1 cellular context compared by ENCODE assay signal in the genomic region with DNA sequence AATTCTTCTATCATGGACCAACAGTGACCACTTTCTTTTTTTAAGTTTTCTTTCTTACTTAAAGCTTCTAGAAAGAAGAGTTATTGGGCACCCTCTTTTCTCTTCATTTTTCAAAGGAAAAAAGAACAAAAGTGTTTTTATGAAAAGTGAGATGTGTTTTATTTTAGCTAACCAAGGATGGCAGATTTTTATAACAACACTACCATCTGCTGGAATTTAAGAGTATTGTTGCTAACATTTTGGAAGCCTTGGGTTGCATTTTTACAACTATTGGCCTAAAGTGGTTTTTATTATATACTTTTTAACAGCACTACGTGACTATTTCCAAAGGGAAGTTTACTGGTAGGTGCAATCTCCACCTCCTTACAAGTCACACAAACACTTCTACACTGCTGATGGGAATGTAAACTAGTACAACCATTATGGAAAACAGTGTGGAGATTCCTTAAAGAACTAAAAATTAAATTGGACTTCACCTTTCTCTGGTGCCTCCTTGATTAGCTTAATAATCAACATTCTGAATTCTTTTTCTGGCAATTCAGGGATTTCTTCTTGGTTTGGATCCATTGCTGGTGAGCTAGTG.
TF ChIP-seq lines count a peak whose summit lies in the region.

No MANE protein-coding gene starts in this region.

TF ChIP-seq in WTC11, 78 proteins besides CTCF, POLR2A, EP300 and RAD21 (continued from another document):
- TF ChIP-seq MLX (CRISPR knock-in tag; IDR thresholded peaks at IDR 0.05) (no peak), ZNF317 (CRISPR knock-in tag; IDR thresholded peaks at IDR 0.05; ENCODE audit: borderline replicate concordance, low read depth) (no peak)
TF ChIP-seq in WTC11: peak in this region for 0.
